ENCODE assay signal across 14 cellular contexts in genomic region chr5:88805151-88805784, GRCh38.
DNase-seq lines count a peak whose midpoint lies in the region; ATAC-seq and TF ChIP-seq lines count a peak whose summit lies in the region.
"Had no signal": no experiment of that assay in that cellular context is flagged by ENCODE, and none has a peak within 500 bp of the region (broad histone marks: within the 10 kb centered on the region; RNA-seq: fewer than 3 reads in every experiment).

No MANE protein-coding gene starts in this region.

- H3K27ac ChIP-seq in coronary artery, result no peak overlapping the region
- H3K27ac ChIP-seq: colonic mucosa had no signal

- peak overlapping the region in 1 of 10 donors; percentile 14 for H3K27ac Mint-ChIP-seq in naive thymus-derived CD8-positive, alpha-beta T cell
- no peak overlapping the region for H3K27ac Mint-ChIP-seq in activated CD8-positive, alpha-beta memory T cell treated with anti-CD3 and anti-CD28 coated beads, Interleukin-2, amount 10 ng/mL, durations not matched to agents 7 days and 5 days

- peak overlapping the region; percentile 27 for H3K4me3 ChIP-seq in coronary artery
- H3K4me3 ChIP-seq: colonic mucosa had no signal

- ATAC-seq in GM18502 (IDR thresholded peaks at IDR 0.05; ENCODE audit: poor library complexity, unreplicated experiment), result peak; percentile 62
- peak; percentile 67 for ATAC-seq in GM19463 (IDR thresholded peaks at IDR 0.05; ENCODE audit: unreplicated experiment)
- ATAC-seq in HG03045 (IDR thresholded peaks at IDR 0.05; ENCODE audit: unreplicated experiment), result peak; percentile 67
- ATAC-seq in naive thymus-derived CD8-positive, alpha-beta T cell, result no peak
- no peak for ATAC-seq in activated CD8-positive, alpha-beta memory T cell treated with anti-CD3 and anti-CD28 coated beads, Interleukin-2, amount 10 ng/mL, durations not matched to agents 7 days and 5 days

- no peak overlapping the region for H3K4me3 Mint-ChIP-seq in naive thymus-derived CD8-positive, alpha-beta T cell
- H3K4me3 Mint-ChIP-seq in activated CD8-positive, alpha-beta memory T cell treated with anti-CD3 and anti-CD28 coated beads, Interleukin-2, amount 10 ng/mL, durations not matched to agents 7 days and 5 days, result no peak overlapping the region

- CTCF ChIA-PET in activated CD8-positive, alpha-beta memory T cell treated with anti-CD3 and anti-CD28 coated beads, Interleukin-2, amount 10 ng/mL, durations not matched to agents 7 days and 5 days (lab: Charles Lee), result no interaction called here

- H3K27me3 Mint-ChIP-seq in naive thymus-derived CD8-positive, alpha-beta T cell, result peaks cover 0 to 9% (median 3%) of the 10 kb centered on the region in 5 donors
- H3K27me3 Mint-ChIP-seq in activated CD8-positive, alpha-beta memory T cell treated with anti-CD3 and anti-CD28 coated beads, Interleukin-2, amount 10 ng/mL, durations not matched to agents 7 days and 5 days, result no peaks in the 10 kb centered on the region

- POLR2A ChIA-PET in naive thymus-derived CD8-positive, alpha-beta T cell (lab: Charles Lee), result no interaction called here

- TF ChIP-seq CTCF in coronary artery (IDR thresholded peaks at IDR 0.05), result no peak

- no peak for DNase-seq in coronary artery (ENCODE audit: low spot score)
- DNase-seq in naive thymus-derived CD8-positive, alpha-beta T cell, result no peak
- no peak for DNase-seq in SHP77 (lab: John Stamatoyannopoulos, UW)
- no peak for DNase-seq in SW480 (ENCODE audit: low spot score)
- no peak for DNase-seq in activated CD8-positive, alpha-beta memory T cell treated with anti-CD3 and anti-CD28 coated beads, Interleukin-2, amount 10 ng/mL, durations not matched to agents 7 days and 5 days
- DNase-seq: activated CD8-positive, alpha-beta memory T cell treated with anti-CD3 and anti-CD28 coated beads, Interleukin-2, amount 50 U/mL, for 48 hours; colonic mucosa; DND-41; NCI-H146; NCI-H526 treated with DMSO at 0.1 percent for 48 hours; Right ventricle myocardium superior had no signal

- no peaks in the 10 kb centered on the region for H3K9me3 Mint-ChIP-seq in naive thymus-derived CD8-positive, alpha-beta T cell
- no peaks in the 10 kb centered on the region for H3K9me3 Mint-ChIP-seq in activated CD8-positive, alpha-beta memory T cell treated with anti-CD3 and anti-CD28 coated beads, Interleukin-2, amount 10 ng/mL, durations not matched to agents 7 days and 5 days (ENCODE audit: low read depth)

- H3K36me3 Mint-ChIP-seq in naive thymus-derived CD8-positive, alpha-beta T cell, result peaks cover 0 to 5% (median 0%) of the 10 kb centered on the region in 3 donors
- H3K36me3 Mint-ChIP-seq in activated CD8-positive, alpha-beta memory T cell treated with anti-CD3 and anti-CD28 coated beads, Interleukin-2, amount 10 ng/mL, durations not matched to agents 7 days and 5 days, result no peaks in the 10 kb centered on the region

- peaks cover 0 to 4% (median 0%) of the 10 kb centered on the region in 4 donors for H3K4me1 Mint-ChIP-seq in naive thymus-derived CD8-positive, alpha-beta T cell
- no peaks in the 10 kb centered on the region for H3K4me1 Mint-ChIP-seq in activated CD8-positive, alpha-beta memory T cell treated with anti-CD3 and anti-CD28 coated beads, Interleukin-2, amount 10 ng/mL, durations not matched to agents 7 days and 5 days

Comparison
In these comparisons a context has a peak if more than half of its experiments do, and no peak if none do; other contexts are left out.
1. ATAC-seq: peak in GM18502 (single experiment), GM19463 (single experiment) and HG03045 (single experiment); none in naive thymus-derived CD8-positive, alpha-beta T cell (0 of 2) and activated CD8-positive, alpha-beta memory T cell treated with anti-CD3 and anti-CD28 coated beads, Interleukin-2, amount 10 ng/mL, durations not matched to agents 7 days and 5 days (single experiment).